In genomic region chr3:159669024-159669476, GRCh38 we compare ENCODE assay signal across 11 cellular contexts.
DNase-seq lines count a peak whose midpoint lies in the region; ATAC-seq and TF ChIP-seq lines count a peak whose summit lies in the region.
"Had no signal": no experiment of that assay in that cellular context is flagged by ENCODE, and none has a peak within 500 bp of the region (broad histone marks: within the 10 kb centered on the region; RNA-seq: fewer than 3 reads in every experiment).

No MANE protein-coding gene starts in this region.

- no peaks in the 10 kb centered on the region for H3K4me1 ChIP-seq in psoas muscle

- TF ChIP-seq CTCF in astrocyte of the spinal cord (IDR thresholded peaks at IDR 0.05; ENCODE audit: low read depth, low read length): no peak
- TF ChIP-seq CTCF in psoas muscle (IDR thresholded peaks at IDR 0.05): no peak

- in situ Hi-C loops in astrocyte of the spinal cord (cut with HindIII; ENCODE audit: low sequenced_read_pairs): no loop called here

- H3K27ac ChIP-seq in temporal lobe (ENCODE audit: low read depth, low read length) (peak overlapping the region; percentile 59), psoas muscle (no peak overlapping the region)

- H3K27me3 ChIP-seq in psoas muscle (ENCODE audit: insufficient read depth in 3 of 3, low read length in 2 of 3): no peaks in the 10 kb centered on the region

- 48 to 53% (median 51%) methylated on average over 8 of the region's 8 CpGs for WGBS in psoas muscle, 3 donors

- H3K9me3 ChIP-seq in psoas muscle: no peaks in the 10 kb centered on the region
- H3K9me3 ChIP-seq: thoracic aorta had no signal

- no peaks in the 10 kb centered on the region for H3K36me3 ChIP-seq in psoas muscle (ENCODE audit: insufficient read depth in 1 of 2, low read depth in 1 of 2)
- H3K36me3 ChIP-seq: thoracic aorta had no signal

- H3K4me3 ChIP-seq in astrocyte of the spinal cord (ENCODE audit: low read depth, low read length) (no peak overlapping the region), psoas muscle (no peak overlapping the region)
- H3K4me3 ChIP-seq: thoracic aorta had no signal

- ATAC-seq in left colon (peak; percentile 48), psoas muscle (no peak)

- DNase-seq in DMS53 (lab: John Stamatoyannopoulos, UW) (peak; percentile 11), DMS53 treated with DMSO at 0.1 percent for 48 hours (lab: John Stamatoyannopoulos, UW; ENCODE audit: unreplicated experiment) (no peak), astrocyte of the spinal cord (ENCODE audit: low read depth, low spot score) (peak; percentile 69), left colon (no peak), SW 1271 (lab: John Stamatoyannopoulos, UW) (no peak), psoas muscle (no peak), AML-193 (lab: John Stamatoyannopoulos, UW) (no peak)
- DNase-seq: activated effector memory CD4-positive, alpha-beta T cell treated with Interleukin-2 at 50 U/mL for 16 hours; NCI-H526 had no signal

- intact Hi-C loops in left colon (cut with DNase I, micrococcal nuclease) (no loop called here), psoas muscle (cut with DNase I) (no loop called here)

Comparison
In these comparisons a context has a peak if more than half of its experiments do, and no peak if none do; other contexts are left out.
1. DNase-seq: peak in DMS53 (single experiment) and astrocyte of the spinal cord (single experiment); none in DMS53 treated with DMSO at 0.1 percent for 48 hours (single experiment), left colon (0 of 2), SW 1271 (0 of 2), psoas muscle (0 of 2) and AML-193 (0 of 2).